7 cellular contexts compared by ENCODE assay signal in the genomic region with DNA sequence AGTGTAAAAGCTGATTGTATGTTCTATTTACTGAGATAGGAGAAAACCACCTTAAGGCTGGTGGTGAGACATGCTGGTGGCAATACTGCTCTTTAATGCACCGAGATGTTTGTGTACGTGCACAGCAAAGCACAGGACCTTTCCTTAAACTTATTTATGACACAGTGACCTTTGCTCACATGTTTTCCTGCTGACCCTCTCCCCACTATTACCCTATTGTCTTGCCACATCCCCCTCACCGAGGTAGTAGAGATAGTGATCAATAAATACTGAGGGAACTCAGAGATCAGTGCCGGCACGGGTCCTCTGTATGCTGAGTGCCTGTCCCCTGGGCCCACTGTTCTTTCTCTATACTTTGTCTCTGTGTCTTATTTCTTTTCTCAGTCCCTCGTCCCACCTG. TPM values are rescaled to one million over a fixed set of nuclear protein-coding genes. Genes with fewer than 3 reads are reported as not detected.
"Had no signal": no experiment of that assay in that cellular context is flagged by ENCODE, and none has a peak within 500 bp of the region (broad histone marks: within the 10 kb centered on the region; RNA-seq: fewer than 3 reads in every experiment).

No MANE protein-coding gene starts in this region.

RNA-seq across cellular contexts. Expression of a gene that starts 38.6 kb away (rescaled TPM):
- total RNA-seq: HT-29, LHCN-M2, MCF 10A, OCI-LY7, PC-3, Right ventricle myocardium inferior, SJCRH30 had no signal
